Comparison of ENCODE assay signal across 13 cellular contexts in the genomic region with DNA sequence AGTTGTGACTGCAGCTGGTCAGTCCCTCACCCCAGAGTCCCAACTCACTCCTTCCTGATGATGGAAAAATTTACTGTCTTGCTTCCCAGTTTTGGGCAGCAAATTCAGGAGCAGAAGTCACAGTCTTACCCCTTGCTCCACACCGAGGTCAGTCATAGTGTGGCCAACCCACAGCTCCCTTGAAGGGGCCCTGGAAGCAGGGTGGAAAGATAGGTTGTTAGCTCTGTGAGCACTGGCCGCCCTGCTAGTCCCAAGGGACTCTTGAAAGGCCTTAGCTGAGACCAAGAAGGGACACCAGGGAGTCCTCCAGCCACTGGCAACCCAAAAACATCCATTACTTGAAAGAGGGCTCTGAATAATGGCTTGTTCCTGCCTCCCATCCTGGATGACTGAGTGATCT.
"Had no signal": no experiment of that assay in that cellular context is flagged by ENCODE, and none has a peak within 500 bp of the region (broad histone marks: within the 10 kb centered on the region; RNA-seq: fewer than 3 reads in every experiment).

No MANE protein-coding gene starts in this region.

- ATAC-seq: activated naive CD4-positive, alpha-beta T cell treated with anti-CD3 and anti-CD28 coated beads, Interleukin-2, amount 50 U/mL, for 72 hours; activated T-helper 17 cell treated with anti-CD3 and anti-CD28 coated beads, Interleukin-2, amount 50 U/mL, for 72 hours; left lobe of liver; naive thymus-derived CD4-positive, alpha-beta T cell; stimulated activated naive B cell treated with anti-CD40 and anti-IgM and Interleukin-4, amounts not matched to agents 10 μg/mL and 1 μg/mL and 100 μg/mL, for 72 hours; T-cell had no signal

- H3K36me3 ChIP-seq: neural progenitor cell had no signal

- H3K9me3 ChIP-seq: colonic mucosa, esophagus squamous epithelium had no signal

- H3K27me3 ChIP-seq: colonic mucosa, esophagus squamous epithelium, neural progenitor cell had no signal

- H3K4me3 ChIP-seq: colonic mucosa, esophagus squamous epithelium, neural progenitor cell had no signal

- DNase-seq: activated T-cell treated with anti-CD3 and anti-CD28 coated beads, Interleukin-2, amount 50 U/mL, for 24 hours; colonic mucosa; esophagus squamous epithelium; kidney; naive thymus-derived CD4-positive, alpha-beta T cell; stimulated activated CD4-positive, alpha-beta T cell treated with anti-CD3 and anti-CD28 coated beads, Interleukin-15, amount 100 ng/mL, for 24 hours; stimulated activated CD8-positive, alpha-beta memory T cell treated with anti-CD3 and anti-CD28 coated beads, Interleukin-4, amount 100 ng/mL, for 48 hours; stimulated activated naive B cell treated with anti-CD40 and anti-IgM and Interleukin-4, amounts not matched to agents 10 μg/mL and 1 μg/mL and 100 μg/mL, for 72 hours; T-cell had no signal

- H3K27ac ChIP-seq: colonic mucosa, neural progenitor cell had no signal
